In the genomic region with DNA sequence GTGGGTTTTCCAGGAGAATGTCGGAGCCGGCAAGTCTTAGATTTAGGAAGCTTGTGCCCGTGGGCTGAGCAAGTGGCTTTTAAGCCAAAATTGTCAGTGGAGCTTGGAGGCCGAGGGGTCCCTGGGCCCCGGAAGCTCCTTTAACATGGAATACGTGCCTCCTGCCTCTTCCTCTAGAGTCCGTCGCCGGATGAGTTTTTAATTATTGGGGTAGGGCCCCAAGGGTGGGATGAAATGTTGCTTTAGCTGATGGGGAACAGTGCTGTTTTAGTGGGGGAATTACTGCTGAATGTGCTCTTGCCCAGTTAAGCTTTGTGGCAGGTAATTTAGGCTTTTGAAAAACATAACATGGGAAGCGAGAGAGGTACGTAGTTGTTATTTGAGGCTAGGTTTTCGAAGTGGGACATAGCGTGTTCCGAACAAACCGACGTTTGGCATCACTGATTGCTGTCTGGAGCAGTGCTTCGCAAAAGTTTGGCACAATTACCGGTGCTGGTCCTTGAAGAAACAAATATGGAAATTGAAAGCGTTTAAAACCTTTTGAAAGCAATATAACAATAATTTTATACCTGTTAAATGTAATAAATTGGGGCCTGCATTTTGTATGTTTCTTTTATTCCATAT, we compare ENCODE assay signal across 8 cellular contexts. TPM values are rescaled to one million over a fixed set of nuclear protein-coding genes. Genes with fewer than 3 reads are reported as not detected.
DNase-seq lines count a peak whose midpoint lies in the region; ATAC-seq and TF ChIP-seq lines count a peak whose summit lies in the region.

No MANE protein-coding gene starts in this region.

- H3K27me3 Mint-ChIP-seq in mesothelial cell of epicardium (ENCODE audit: low read depth) = no peaks in the 10 kb centered on the region

- peak overlapping the region; percentile 90 to 96 for H3K27ac ChIP-seq in coronary artery

- TF ChIP-seq CTCF in LNCaP clone FGC (IDR thresholded peaks at IDR 0.05; ENCODE audit: control insufficient read depth, extremely low read depth, insufficient read depth) (no peak), coronary artery (IDR thresholded peaks at IDR 0.05) (no peak), mesothelial cell of epicardium (IDR thresholded peaks at IDR 0.05; ENCODE audit: unreplicated experiment) (no peak)

- H3K4me1 Mint-ChIP-seq in mesothelial cell of epicardium = peaks cover 47% of the 10 kb centered on the region

- peak overlapping the region; percentile 100 for H3K4me3 ChIP-seq in LNCaP clone FGC (ENCODE audit: low read depth, low read length)
- H3K4me3 ChIP-seq in coronary artery = peak overlapping the region; percentile 98

- peak; percentile 11 for ATAC-seq in GM18907 (IDR thresholded peaks at IDR 0.05; ENCODE audit: unreplicated experiment)

- peaks cover 15% of the 10 kb centered on the region for H3K36me3 Mint-ChIP-seq in mesothelial cell of epicardium

- peak overlapping the region; percentile 98 for H3K4me3 Mint-ChIP-seq in mesothelial cell of epicardium

- DNase-seq in LNCaP clone FGC (ENCODE audit: low read depth) (no peak), coronary artery (ENCODE audit: low spot score) (no peak), mesothelial cell of epicardium (ENCODE audit: low spot score in 2 of 2, unreplicated experiment in 2 of 2) (no peak), NCI-H128 (lab: John Stamatoyannopoulos, UW; ENCODE audit: unreplicated experiment) (no peak), Kasumi-1 (lab: John Stamatoyannopoulos, UW) (no peak), NCI-H774 (lab: John Stamatoyannopoulos, UW) (no peak)
- no peak for DNase-seq in central memory CD4-positive, alpha-beta T cell

- H3K9me3 Mint-ChIP-seq in mesothelial cell of epicardium = no peaks in the 10 kb centered on the region

- H3K27ac Mint-ChIP-seq in mesothelial cell of epicardium = peak overlapping the region; percentile 98

RNA-seq across cellular contexts. Expression of a gene that starts 0.8 kb away (rescaled TPM):
- 1,556 to 1,645 TPM (median 1,628 TPM) in 3 replicates for total RNA-seq in mesothelial cell of epicardium

RNA-seq across cellular contexts. Expression of a gene that starts 47.7 kb away (rescaled TPM):
- total RNA-seq in mesothelial cell of epicardium = 37.8 to 40.0 TPM (median 39.2 TPM) in 3 replicates
